7 cellular contexts compared by ENCODE assay signal in the genomic region with DNA sequence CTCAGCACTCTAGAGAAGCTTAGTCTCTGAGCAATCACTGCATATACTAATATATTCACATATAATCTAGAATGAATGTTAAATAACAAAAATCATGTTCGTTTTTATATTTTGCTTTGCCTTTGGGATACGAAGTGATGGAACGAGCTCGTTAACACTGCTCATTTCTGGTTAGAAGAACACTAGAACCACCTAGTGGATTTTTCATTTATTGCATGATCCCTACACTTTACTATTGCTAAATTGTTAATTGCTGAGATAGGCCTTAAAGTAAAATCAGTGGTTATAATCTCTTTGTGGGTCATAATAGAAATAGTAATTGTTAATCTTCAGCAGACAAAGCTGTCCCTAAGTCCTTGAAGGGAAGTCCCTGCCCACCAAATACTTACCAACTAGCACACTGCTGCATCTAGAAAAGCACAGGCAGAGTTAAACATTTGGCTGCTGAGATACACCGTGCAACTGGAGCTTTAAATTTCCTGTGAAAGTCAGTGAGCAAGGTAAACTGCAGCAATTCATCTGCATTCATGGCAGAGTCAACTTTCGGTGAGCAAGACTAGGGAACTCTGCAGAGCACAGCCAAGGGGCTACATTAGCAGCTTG.
DNase-seq lines count a peak whose midpoint lies in the region; ATAC-seq, FAIRE-seq and TF ChIP-seq lines count a peak whose summit lies in the region.

No MANE protein-coding gene starts in this region.

- no peak for TF ChIP-seq EP300 in neural cell (conservative IDR thresholded peaks at IDR 0.05; ENCODE audit: poor library complexity, severe bottlenecking)

- peak; percentile 94 for TF ChIP-seq RAD21 in neural cell (conservative IDR thresholded peaks at IDR 0.05)

- H2AFZ ChIP-seq in OCI-LY3 (ENCODE audit: low read depth, low read length) = no peak overlapping the region
- no peak overlapping the region for H2AFZ ChIP-seq in endothelial cell of umbilical vein (ENCODE audit: low read depth, low read length)
- no peak overlapping the region for H2AFZ ChIP-seq in neural cell (ENCODE audit: low read depth, low read length)

- peak; percentile 70 for FAIRE-seq in endothelial cell of umbilical vein (lab: Jason Lieb, UNC)

- no TSS peak for BruUV-seq in endothelial cell of umbilical vein (replicated peaks; lab: Mats Ljungman, UMichigan)

- H3K36me3 ChIP-seq in OCI-LY3 (replicated peaks; ENCODE audit: low read depth, low read length) = no peaks in the 10 kb centered on the region
- no peaks in the 10 kb centered on the region for H3K36me3 ChIP-seq in endothelial cell of umbilical vein (ENCODE audit: control insufficient read depth in 2 of 2, extremely low read depth in 1 of 2, insufficient read depth in 2 of 2, low read length in 2 of 2)
- H3K36me3 ChIP-seq in neural cell (ENCODE audit: insufficient read depth, low read length) = no peaks in the 10 kb centered on the region

- CTCF ChIA-PET in endothelial cell of umbilical vein (lab: Charles Lee) = interaction anchor here (0.6 to 4.4 kb wide), 40 partner anchors 8 to 599 kb away, joined by 3 to 68 read pairs (median 4); no protein-coding TSS in a partner anchor

- peak; percentile 85 for TF ChIP-seq CTCF in OCI-LY3 (IDR thresholded peaks at IDR 0.05; ENCODE audit: low read depth, low read length)
- peak; percentile 37 to 45 for TF ChIP-seq CTCF in endothelial cell of umbilical vein (IDR thresholded peaks at IDR 0.05; ENCODE audit: extremely low read depth in 1 of 2, insufficient read depth in 1 of 2, low read depth in 1 of 2, low read length in 2 of 2)
- TF ChIP-seq CTCF in neural cell (IDR thresholded peaks at IDR 0.05; ENCODE audit: poor library complexity, severe bottlenecking) = peak; percentile 90

- H4K20me1 ChIP-seq in OCI-LY3 (ENCODE audit: insufficient read depth, low read length) (no peaks in the 10 kb centered on the region), endothelial cell of umbilical vein (replicated peaks; ENCODE audit: control insufficient read depth, extremely low read depth, insufficient read depth, low read length) (no peaks in the 10 kb centered on the region), neural cell (ENCODE audit: insufficient read depth) (no peaks in the 10 kb centered on the region)

- no peaks in the 10 kb centered on the region for H3F3A ChIP-seq in neural cell (ENCODE audit: insufficient read depth, low read length, poor library complexity, severe bottlenecking)

- H3K9me1 ChIP-seq in endothelial cell of umbilical vein (replicated peaks; ENCODE audit: control insufficient read depth, extremely low read depth, insufficient read depth, low read length) = no peaks in the 10 kb centered on the region

- H3K9me3 ChIP-seq in OCI-LY3 (ENCODE audit: insufficient read depth, low read length) (no peaks in the 10 kb centered on the region), endothelial cell of umbilical vein (replicated peaks; ENCODE audit: control insufficient read depth, insufficient read depth, low read length) (no peaks in the 10 kb centered on the region), neural cell (ENCODE audit: low read length) (no peaks in the 10 kb centered on the region)

- DNase-seq in GM03348 (ENCODE audit: low spot score) (peak; percentile 78), endothelial cell of umbilical vein (ENCODE audit: low read depth, low spot score) (peak; percentile 49)
- DNase-seq in effector CD4-positive, alpha-beta T cell = no peak

- H3K27ac ChIP-seq in OCI-LY3 (ENCODE audit: low read length) = no peak overlapping the region
- no peak overlapping the region for H3K27ac ChIP-seq in endothelial cell of umbilical vein (ENCODE audit: insufficient read depth, low read depth, low read length)
- H3K27ac ChIP-seq in neural cell (ENCODE audit: low read length) = no peak overlapping the region

- H3K9me2 ChIP-seq in neural cell (ENCODE audit: insufficient read depth, low read length) = no peaks in the 10 kb centered on the region

- dilution Hi-C loops in endothelial cell of umbilical vein (cut with MboI; ENCODE audit: extremely low pct_ligation_motif_present, low sequenced_read_pairs) = no loop called here

- H3K79me2 ChIP-seq in OCI-LY3 (ENCODE audit: low read length) (no peaks in the 10 kb centered on the region), endothelial cell of umbilical vein (ENCODE audit: control insufficient read depth, insufficient read depth, low read length) (no peaks in the 10 kb centered on the region), neural cell (replicated peaks; ENCODE audit: insufficient read depth, low read length) (no peaks in the 10 kb centered on the region)

- H3K4me1 ChIP-seq in OCI-LY3 (ENCODE audit: low read length) (no peaks in the 10 kb centered on the region), endothelial cell of umbilical vein (ENCODE audit: control insufficient read depth, extremely low read depth, insufficient read depth, low read length) (no peaks in the 10 kb centered on the region)

- H3K27me3 ChIP-seq in OCI-LY3 (ENCODE audit: low read depth, low read length) (peaks cover 6% of the 10 kb centered on the region; the same call in 1 of the 2 replicates), endothelial cell of umbilical vein (ENCODE audit: control insufficient read depth in 2 of 2, insufficient read depth in 2 of 2, low read length in 2 of 2) (peaks cover 0 to 2% of the 10 kb centered on the region in 2 experiments), neural cell (ENCODE audit: insufficient read depth, low read depth, low read length) (no peaks in the 10 kb centered on the region)

- ATAC-seq in GM21423 (IDR thresholded peaks at IDR 0.05; ENCODE audit: unreplicated experiment) (peak; percentile 85), HG03575 (IDR thresholded peaks at IDR 0.05; ENCODE audit: extremely low read depth, insufficient number of reproducible peaks, low FRiP score, unreplicated experiment) (peak; percentile 77)

- no peak overlapping the region for H3K4me3 ChIP-seq in OCI-LY3 (ENCODE audit: low read length)
- no peak overlapping the region for H3K4me3 ChIP-seq in endothelial cell of umbilical vein (replicated peaks in 1 of 3; ENCODE audit: insufficient read depth in 1 of 3, low read depth in 1 of 3, low read length in 3 of 3)
- no peak overlapping the region for H3K4me3 ChIP-seq in neural cell (ENCODE audit: low read length)

- H3K9ac ChIP-seq in OCI-LY3 (ENCODE audit: low read length) (no peak overlapping the region), endothelial cell of umbilical vein (replicated peaks; ENCODE audit: extremely low read depth, insufficient read depth, low read length) (no peak overlapping the region), neural cell (ENCODE audit: low read length) (no peak overlapping the region)

- H3K4me2 ChIP-seq in OCI-LY3 (ENCODE audit: low read length) (peak overlapping the region; percentile 32), endothelial cell of umbilical vein (ENCODE audit: insufficient read depth, low read length) (no peak overlapping the region), neural cell (ENCODE audit: low read length) (peak overlapping the region; percentile 43)

- no peak for TF ChIP-seq POLR2A in endothelial cell of umbilical vein (IDR thresholded peaks at IDR 0.05; ENCODE audit: low read depth, low read length)

- intact Hi-C loops in endothelial cell of umbilical vein (cut with micrococcal nuclease) = loop anchor here (1.0 to 2.0 kb wide), 5 partner anchors 44 to 507 kb away; no protein-coding TSS in a partner anchor

- POLR2A ChIA-PET in endothelial cell of umbilical vein (lab: Charles Lee) = no interaction called here

TF ChIP-seq in endothelial cell of umbilical vein, 7 proteins besides CTCF, POLR2A, EP300 and RAD21:
- TF ChIP-seq, protein P1, sequence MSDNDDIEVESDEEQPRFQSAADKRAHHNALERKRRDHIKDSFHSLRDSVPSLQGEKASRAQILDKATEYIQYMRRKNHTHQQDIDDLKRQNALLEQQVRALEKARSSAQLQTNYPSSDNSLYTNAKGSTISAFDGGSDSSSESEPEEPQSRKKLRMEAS (IDR thresholded peaks at IDR 0.05; ENCODE audit: insufficient read depth, insufficient read length) = no peak
- no peak for TF ChIP-seq POLR2AphosphoS5 (IDR thresholded peaks at IDR 0.05; ENCODE audit: insufficient read depth, low read depth, low read length)
- no peak for TF ChIP-seq FOS (IDR thresholded peaks at IDR 0.05; ENCODE audit: borderline replicate concordance, insufficient read depth, low read length)
- TF ChIP-seq EZH2 (IDR thresholded peaks at IDR 0.05; ENCODE audit: borderline replicate concordance, low read depth, low read length, severe bottlenecking) = no peak
- TF ChIP-seq JUN (IDR thresholded peaks at IDR 0.05; ENCODE audit: borderline replicate concordance, insufficient read depth, insufficient read length, low read depth) = no peak
- no peak for TF ChIP-seq GATA2 (IDR thresholded peaks at IDR 0.05; ENCODE audit: insufficient read depth, insufficient read length, low read depth, low read length)
- no peak for TF ChIP-seq MYC (IDR thresholded peaks at IDR 0.05; ENCODE audit: low read depth, low read length)

TF ChIP-seq in neural cell, 6 proteins besides CTCF, POLR2A, EP300 and RAD21:
- TF ChIP-seq, protein P2, sequence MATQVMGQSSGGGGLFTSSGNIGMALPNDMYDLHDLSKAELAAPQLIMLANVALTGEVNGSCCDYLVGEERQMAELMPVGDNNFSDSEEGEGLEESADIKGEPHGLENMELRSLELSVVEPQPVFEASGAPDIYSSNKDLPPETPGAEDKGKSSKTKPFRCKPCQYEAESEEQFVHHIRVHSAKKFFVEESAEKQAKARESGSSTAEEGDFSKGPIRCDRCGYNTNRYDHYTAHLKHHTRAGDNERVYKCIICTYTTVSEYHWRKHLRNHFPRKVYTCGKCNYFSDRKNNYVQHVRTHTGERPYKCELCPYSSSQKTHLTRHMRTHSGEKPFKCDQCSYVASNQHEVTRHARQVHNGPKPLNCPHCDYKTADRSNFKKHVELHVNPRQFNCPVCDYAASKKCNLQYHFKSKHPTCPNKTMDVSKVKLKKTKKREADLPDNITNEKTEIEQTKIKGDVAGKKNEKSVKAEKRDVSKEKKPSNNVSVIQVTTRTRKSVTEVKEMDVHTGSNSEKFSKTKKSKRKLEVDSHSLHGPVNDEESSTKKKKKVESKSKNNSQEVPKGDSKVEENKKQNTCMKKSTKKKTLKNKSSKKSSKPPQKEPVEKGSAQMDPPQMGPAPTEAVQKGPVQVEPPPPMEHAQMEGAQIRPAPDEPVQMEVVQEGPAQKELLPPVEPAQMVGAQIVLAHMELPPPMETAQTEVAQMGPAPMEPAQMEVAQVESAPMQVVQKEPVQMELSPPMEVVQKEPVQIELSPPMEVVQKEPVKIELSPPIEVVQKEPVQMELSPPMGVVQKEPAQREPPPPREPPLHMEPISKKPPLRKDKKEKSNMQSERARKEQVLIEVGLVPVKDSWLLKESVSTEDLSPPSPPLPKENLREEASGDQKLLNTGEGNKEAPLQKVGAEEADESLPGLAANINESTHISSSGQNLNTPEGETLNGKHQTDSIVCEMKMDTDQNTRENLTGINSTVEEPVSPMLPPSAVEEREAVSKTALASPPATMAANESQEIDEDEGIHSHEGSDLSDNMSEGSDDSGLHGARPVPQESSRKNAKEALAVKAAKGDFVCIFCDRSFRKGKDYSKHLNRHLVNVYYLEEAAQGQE (IDR thresholded peaks at IDR 0.05; ENCODE audit: borderline replicate concordance) = no peak
- peak; percentile 94 for TF ChIP-seq SMC3 (conservative IDR thresholded peaks at IDR 0.05; ENCODE audit: poor library complexity)
